Comparison of ENCODE assay signal across 35 cellular contexts in genomic region chr1:232139444-232139843, GRCh38.
"Had no signal": no experiment of that assay in that cellular context is flagged by ENCODE, and none has a peak within 500 bp of the region (broad histone marks: within the 10 kb centered on the region; RNA-seq: fewer than 3 reads in every experiment).

No MANE protein-coding gene starts in this region.

- ATAC-seq: activated CD4-positive, alpha-beta T cell treated with anti-CD3 and anti-CD28 coated beads for 36 hours; activated CD4-positive, CD25-positive, alpha-beta regulatory T cell treated with anti-CD3 and anti-CD28 coated beads, Interleukin-2, amount 50 U/mL, for 24 hours; activated CD8-positive, alpha-beta memory T cell treated with anti-CD3 and anti-CD28 coated beads, Interleukin-2, amount 10 ng/mL, durations not matched to agents 7 days and 5 days; activated CD8-positive, alpha-beta T cell treated with anti-CD3 and anti-CD28 coated beads, Interleukin-2, amount 10 ng/mL, durations not matched to agents 7 days and 5 days; activated naive CD4-positive, alpha-beta T cell treated with anti-CD3 and anti-CD28 coated beads, Interleukin-2, amount 50 U/mL, for 72 hours; body of pancreas had no signal

- H3K27ac ChIP-seq: adrenal gland, body of pancreas, brain microvascular endothelial cell, breast epithelium, VCaP had no signal

- H3K36me3 Mint-ChIP-seq: activated CD8-positive, alpha-beta memory T cell treated with anti-CD3 and anti-CD28 coated beads, Interleukin-2, amount 10 ng/mL, durations not matched to agents 7 days and 5 days; activated naive CD4-positive, alpha-beta T cell treated with anti-CD3 and anti-CD28 coated beads, Interleukin-2, amount 50 U/mL, for 72 hours had no signal

- H3K4me1 Mint-ChIP-seq: activated CD4-positive, alpha-beta memory T cell treated with anti-CD3 and anti-CD28 coated beads, Interleukin-2, amount 10 ng/mL, durations not matched to agents 7 days and 5 days; activated CD4-positive, alpha-beta T cell treated with anti-CD3 and anti-CD28 coated beads for 36 hours; activated CD4-positive, alpha-beta T cell treated with anti-CD3 and anti-CD28 coated beads, Interleukin-2, amount 10 ng/mL, durations not matched to agents 7 days and 5 days; activated CD8-positive, alpha-beta memory T cell treated with anti-CD3 and anti-CD28 coated beads, Interleukin-2, amount 10 ng/mL, durations not matched to agents 7 days and 5 days; activated naive CD8-positive, alpha-beta T cell treated with anti-CD3 and anti-CD28 coated beads for 36 hours had no signal

- H3K4me3 ChIP-seq: adrenal gland, body of pancreas, breast epithelium had no signal

- H3K36me3 ChIP-seq: adrenal gland, brain microvascular endothelial cell, breast epithelium had no signal

- H3K27me3 Mint-ChIP-seq: activated CD4-positive, alpha-beta T cell treated with anti-CD3 and anti-CD28 coated beads, Interleukin-2, amount 10 ng/mL, durations not matched to agents 7 days and 5 days had no signal

- H3K4me1 ChIP-seq: breast epithelium had no signal

- H3K4me3 Mint-ChIP-seq: activated CD4-positive, alpha-beta memory T cell treated with anti-CD3 and anti-CD28 coated beads, Interleukin-2, amount 10 ng/mL, durations not matched to agents 7 days and 5 days; activated CD4-positive, alpha-beta T cell treated with anti-CD3 and anti-CD28 coated beads for 36 hours; activated CD4-positive, alpha-beta T cell treated with anti-CD3 and anti-CD28 coated beads, Interleukin-2, amount 10 ng/mL, durations not matched to agents 7 days and 5 days; activated CD8-positive, alpha-beta memory T cell treated with anti-CD3 and anti-CD28 coated beads, Interleukin-2, amount 10 ng/mL, durations not matched to agents 7 days and 5 days; activated CD8-positive, alpha-beta T cell treated with anti-CD3 and anti-CD28 coated beads, Interleukin-2, amount 10 ng/mL, durations not matched to agents 7 days and 5 days; activated naive CD4-positive, alpha-beta T cell treated with anti-CD3 and anti-CD28 coated beads for 36 hours; activated naive CD8-positive, alpha-beta T cell treated with anti-CD3 and anti-CD28 coated beads for 36 hours; activated T-cell treated with anti-CD3 and anti-CD28 coated beads, Interleukin-2, amount 50 U/mL, for 24 hours; T-helper 1 cell treated with Interleukin-12 subunit alpha and Interleukin-12 subunit beta and Interleukin-4 antibody, amounts not matched to agents 30 μg/mL and 1 μg/mL, for 36 hours; T-helper 2 cell treated with Interferon-gamma antibody and Interleukin-4, amounts not matched to agents 5 μg/mL and 100 μg/mL, for 36 hours had no signal

- DNase-seq: activated CD4-positive, alpha-beta memory T cell treated with anti-CD3 and anti-CD28 coated beads, Interleukin-2, amount 10 ng/mL, durations not matched to agents 7 days and 5 days; activated CD4-positive, alpha-beta T cell treated with anti-CD3 and anti-CD28 coated beads for 1 hour; activated CD4-positive, alpha-beta T cell treated with anti-CD3 and anti-CD28 coated beads for 36 hours; activated CD4-positive, alpha-beta T cell treated with anti-CD3 and anti-CD28 coated beads for 48 hours; activated CD4-positive, alpha-beta T cell treated with anti-CD3 and anti-CD28 coated beads, Interleukin-2, amount 10 ng/mL, durations not matched to agents 7 days and 5 days; activated CD4-positive, alpha-beta T cell treated with anti-CD3 and anti-CD28 coated beads, Interleukin-2, amount 50 U/mL, for 48 hours; activated CD4-positive, CD25-positive, alpha-beta regulatory T cell; activated CD8-positive, alpha-beta memory T cell treated with anti-CD3 and anti-CD28 coated beads for 24 hours; activated CD8-positive, alpha-beta memory T cell treated with anti-CD3 and anti-CD28 coated beads, Interleukin-2, amount 10 ng/mL, durations not matched to agents 7 days and 5 days; activated CD8-positive, alpha-beta memory T cell treated with anti-CD3 and anti-CD28 coated beads, Interleukin-2, amount 50 U/mL, for 48 hours; activated CD8-positive, alpha-beta T cell treated with anti-CD3 and anti-CD28 coated beads, Interleukin-2, amount 10 ng/mL, durations not matched to agents 7 days and 5 days; activated effector memory CD4-positive, alpha-beta T cell treated with anti-CD3 and anti-CD28 coated beads, Interleukin-2, amount 50 U/mL, for 16 hours; activated gamma-delta T cell treated with Interleukin-2 at 50 U/mL for 16 hours; activated naive CD4-positive, alpha-beta T cell; activated naive CD4-positive, alpha-beta T cell treated with anti-CD3 and anti-CD28 coated beads for 36 hours; activated naive CD4-positive, alpha-beta T cell treated with anti-CD3 and anti-CD28 coated beads, Interleukin-2, amount 50 U/mL, for 16 hours; activated naive CD8-positive, alpha-beta T cell treated with anti-CD3 and anti-CD28 coated beads for 36 hours; activated T-cell treated with anti-CD3 and anti-CD28 coated beads, Interleukin-2, amount 50 U/mL, for 24 hours; activated T-cell treated with anti-CD3 and anti-CD28 coated beads, Interleukin-2, amount 50 U/mL, for 48 hours; adrenal gland; amniotic stem cell; aorta; body of pancreas; brain microvascular endothelial cell; central memory CD4-positive, alpha-beta T cell; T-helper 1 cell; T-helper 2 cell; T-helper 9 cell had no signal

- H3K9me3 ChIP-seq: adrenal gland had no signal

- H3K27ac Mint-ChIP-seq: activated CD4-positive, alpha-beta memory T cell treated with anti-CD3 and anti-CD28 coated beads, Interleukin-2, amount 10 ng/mL, durations not matched to agents 7 days and 5 days; activated CD4-positive, alpha-beta T cell treated with anti-CD3 and anti-CD28 coated beads for 36 hours; activated CD4-positive, alpha-beta T cell treated with anti-CD3 and anti-CD28 coated beads, Interleukin-2, amount 10 ng/mL, durations not matched to agents 7 days and 5 days; activated CD8-positive, alpha-beta memory T cell treated with anti-CD3 and anti-CD28 coated beads, Interleukin-2, amount 10 ng/mL, durations not matched to agents 7 days and 5 days; activated CD8-positive, alpha-beta T cell treated with anti-CD3 and anti-CD28 coated beads, Interleukin-2, amount 10 ng/mL, durations not matched to agents 7 days and 5 days; activated naive CD4-positive, alpha-beta T cell treated with anti-CD3 and anti-CD28 coated beads for 36 hours; activated naive CD4-positive, alpha-beta T cell treated with anti-CD3 and anti-CD28 coated beads, Interleukin-2, amount 50 U/mL, for 72 hours; activated naive CD8-positive, alpha-beta T cell treated with anti-CD3 and anti-CD28 coated beads for 36 hours; activated T-cell treated with anti-CD3 and anti-CD28 coated beads, Interleukin-2, amount 50 U/mL, for 24 hours; activated T-helper 2 cell treated with anti-CD3 and anti-CD28 coated beads, Interferon-gamma antibody, Interleukin-2, Interleukin-4, amounts not matched to agents 10 μg/mL and 5 μg/mL and 100 μg/mL, durations not matched to agents 14 hours and 24 hours and 36 hours; T-helper 1 cell treated with Interleukin-12 subunit alpha and Interleukin-12 subunit beta and Interleukin-4 antibody, amounts not matched to agents 30 μg/mL and 1 μg/mL, for 36 hours; T-helper 2 cell treated with Interferon-gamma antibody and Interleukin-4, amounts not matched to agents 5 μg/mL and 100 μg/mL, for 36 hours had no signal

- H3K27me3 ChIP-seq: adrenal gland, body of pancreas, brain microvascular endothelial cell, breast epithelium had no signal

- H3K9me3 Mint-ChIP-seq: activated T-helper 2 cell treated with anti-CD3 and anti-CD28 coated beads, Interferon-gamma antibody, Interleukin-2, Interleukin-4, amounts not matched to agents 10 μg/mL and 5 μg/mL and 100 μg/mL, durations not matched to agents 14 hours and 24 hours and 36 hours; T-helper 1 cell treated with Interleukin-12 subunit alpha and Interleukin-12 subunit beta and Interleukin-4 antibody, amounts not matched to agents 30 μg/mL and 1 μg/mL, for 36 hours had no signal
